ENCODE assay signal across 1 cellular context in genomic region chr2:11179899-11180298, GRCh38.
TF ChIP-seq lines count a peak whose summit lies in the region.

No MANE protein-coding gene starts in this region.

TF ChIP-seq in K562, 482 proteins besides CTCF, POLR2A, EP300 and RAD21:
- TF ChIP-seq ZNF146 (CRISPR knock-in tag; IDR thresholded peaks at IDR 0.05; ENCODE audit: unreplicated experiment) (no peak), WHSC1 (IDR thresholded peaks at IDR 0.05; ENCODE audit: low read length) (no peak), ZNF124 (CRISPR knock-in tag; IDR thresholded peaks at IDR 0.05) (no peak), HES1 (IDR thresholded peaks at IDR 0.05; ENCODE audit: low read depth) (no peak), SFPQ (IDR thresholded peaks at IDR 0.05; ENCODE audit: low read depth, low read length) (no peak), PPARD (CRISPR knock-in tag; IDR thresholded peaks at IDR 0.05) (no peak), POLR2G (IDR thresholded peaks at IDR 0.05; ENCODE audit: low read depth, low read length) (no peak), NFIC (IDR thresholded peaks at IDR 0.05) (no peak), FOXJ3 (CRISPR knock-in tag; IDR thresholded peaks at IDR 0.05) (no peak), ZNF316 (IDR thresholded peaks at IDR 0.05) (no peak)
TF ChIP-seq in K562: peak in this region for 0.
